Comparison of ENCODE assay signal across 1 cellular context in genomic region chr3:21621396-21621695, GRCh38.
TF ChIP-seq lines count a peak whose summit lies in the region.

No MANE protein-coding gene starts in this region.

TF ChIP-seq in K562, 482 proteins besides CTCF, POLR2A, EP300 and RAD21 (continued from another document):
- no peak for TF ChIP-seq MTA2 (IDR thresholded peaks at IDR 0.05; ENCODE audit: low read depth)
- TF ChIP-seq ATF4 (CRISPR knock-in tag; IDR thresholded peaks at IDR 0.05), result no peak
- TF ChIP-seq NFE2 (IDR thresholded peaks at IDR 0.05; ENCODE audit: low read depth), result peak; percentile 68
- TF ChIP-seq KLF1 (tag; IDR thresholded peaks at IDR 0.05), result no peak
- TF ChIP-seq HNRNPK (IDR thresholded peaks at IDR 0.05; ENCODE audit: low read depth, low read length, poor library complexity, severe bottlenecking), result no peak
- TF ChIP-seq FIP1L1 (IDR thresholded peaks at IDR 0.05; ENCODE audit: low read depth, low read length, poor library complexity, severe bottlenecking), result no peak
- TF ChIP-seq ZNF830 (CRISPR knock-in tag; IDR thresholded peaks at IDR 0.05), result no peak
- TF ChIP-seq JUND (IDR thresholded peaks at IDR 0.05; ENCODE audit: borderline replicate concordance, low read depth, low read length), result no peak
- TF ChIP-seq JUND (tag; IDR thresholded peaks at IDR 0.05; ENCODE audit: borderline replicate concordance, low read depth, low read length), result no peak
- TF ChIP-seq SRSF7 (optimal IDR thresholded peaks at IDR 0.05; ENCODE audit: low read depth, low read length), result no peak
- TF ChIP-seq CXXC5 (CRISPR knock-in tag; IDR thresholded peaks at IDR 0.05), result no peak
